ENCODE assay signal across 8 cellular contexts in the genomic region with DNA sequence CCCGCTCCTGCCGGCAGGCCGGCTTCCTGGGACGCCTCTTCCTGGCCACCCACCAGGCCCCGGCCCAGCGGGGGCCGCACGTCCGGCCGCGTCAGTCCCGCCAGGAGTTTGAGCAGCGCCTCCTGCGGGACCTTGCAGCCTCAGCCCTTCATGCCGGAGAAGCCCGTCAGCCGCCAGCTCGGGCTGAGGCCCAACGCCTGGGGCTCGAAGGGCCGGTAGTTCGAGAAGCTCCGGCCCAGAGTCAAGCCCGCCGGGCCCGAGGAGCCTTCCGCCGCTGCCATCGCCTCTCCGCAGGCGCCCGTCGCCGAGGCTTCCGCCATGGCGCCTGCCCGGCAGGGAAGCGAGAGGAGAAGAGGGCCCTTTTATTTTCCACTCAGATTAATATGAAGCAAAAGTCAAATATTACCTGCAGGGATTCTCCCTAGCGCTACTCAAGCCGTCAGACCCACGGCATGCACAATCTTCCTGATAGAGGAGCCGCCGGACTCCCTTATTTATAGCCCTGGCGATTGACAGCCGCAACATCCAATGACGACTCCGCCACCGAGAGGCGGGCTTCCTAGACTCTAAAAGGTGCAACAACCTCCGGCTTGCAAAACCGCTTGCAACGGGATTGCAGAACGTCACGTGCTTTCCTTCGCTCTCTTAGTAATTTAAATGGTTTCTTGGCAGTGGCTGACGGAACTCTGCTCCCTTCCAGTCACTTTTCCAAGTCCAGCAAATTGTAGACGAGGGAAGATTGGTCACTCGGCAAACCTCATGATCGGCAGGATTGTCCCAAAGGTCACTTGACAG. TPM values are rescaled to one million over a fixed set of nuclear protein-coding genes. Genes with fewer than 3 reads are reported as not detected.
DNase-seq lines count a peak whose midpoint lies in the region; ATAC-seq, FAIRE-seq and TF ChIP-seq lines count a peak whose summit lies in the region.

Gene SEPHS2, minus strand, starts transcription at position 467 of the 795 bp plus-strand sequence. Its CDS starts 147 bp downstream, at position 320.

- H3K4me3 ChIP-seq in A549 (peak within 1 kb of the TSS; percentile 84), breast epithelium (peak within 1 kb of the TSS; percentile 60 to 93 (median 91)), small intestine (ENCODE audit: low read depth in 1 of 2, low read length in 2 of 2) (peak within 1 kb of the TSS; percentile 85 to 88)

- peak; percentile 92 to 98 for DNase-seq in A549 (ENCODE audit: low read depth in 1 of 2, low spot score in 1 of 2)
- DNase-seq in NCI-H2196 (lab: John Stamatoyannopoulos, UW; ENCODE audit: unreplicated experiment), result peak; percentile 96
- peak; percentile 95 to 97 for DNase-seq in breast epithelium (ENCODE audit: low spot score in 2 of 2)
- DNase-seq in iPS-NIHi11 (ENCODE audit: low spot score), result peak; percentile 91
- DNase-seq in small intestine, result peak; percentile 100

- TF ChIP-seq EP300 in A549 (IDR thresholded peaks at IDR 0.05), result no peak

- CTCF ChIA-PET in A549 (lab: Yijun Ruan, JAX), result interaction anchor here (0.8 to 6.7 kb wide), 8 partner anchors 15 to 353 kb away, joined by 3 to 36 read pairs (median 4); partner anchors contain the start of gene DCTPP1

- no peaks in the 10 kb centered on the region for H3K36me3 ChIP-seq in breast epithelium
- H3K36me3 ChIP-seq in small intestine (ENCODE audit: control insufficient read depth in 2 of 2, insufficient read depth in 2 of 2, low read length in 2 of 2), result no peaks in the 10 kb centered on the region

- peak within 1 kb of the TSS; percentile 91 to 99 for H3K27ac ChIP-seq in A549
- peak within 1 kb of the TSS; percentile 73 for H3K27ac ChIP-seq in VCaP
- H3K27ac ChIP-seq in breast epithelium, result peak within 1 kb of the TSS; percentile 90 to 97
- H3K27ac ChIP-seq in small intestine (ENCODE audit: low read depth in 1 of 2, low read length in 1 of 2), result peak within 1 kb of the TSS; percentile 89 to 97

- H3K4me1 ChIP-seq in A549 (peaks cover 19% of the 10 kb centered on the region), breast epithelium (peaks cover 3 to 12% of the 10 kb centered on the region in 2 donors), small intestine (ENCODE audit: control insufficient read depth in 2 of 2, insufficient read depth in 1 of 2, low read depth in 1 of 2, low read length in 1 of 2) (peaks cover 0 to 15% of the 10 kb centered on the region in 2 donors)

- WGBS in A549 (ENCODE audit: missing lambda C conversion rate), result 1% methylated on average over 39 of the region's 59 CpGs
- WGBS in small intestine, 3 donors, result 0 to 1% (median 0%) methylated on average over 41 to 59 of the region's 59 CpGs

- TF ChIP-seq POLR2A in A549 (IDR thresholded peaks at IDR 0.05; ENCODE audit: low read length) (peak; percentile 79), GM18526 (IDR thresholded peaks at IDR 0.05; ENCODE audit: extremely low read depth, insufficient read length) (peak; percentile 95), breast epithelium (IDR thresholded peaks at IDR 0.05) (peak; percentile 78)

- TF ChIP-seq RAD21 in A549 (conservative IDR thresholded peaks at IDR 0.05 in 1 of 2, IDR thresholded peaks at IDR 0.05 in 1 of 2), result peak in 1 of 2 experiments; percentile 18; a peak in 1 of 5 replicates

- H3K9me3 ChIP-seq in A549, result no peaks in the 10 kb centered on the region
- H3K9me3 ChIP-seq in breast epithelium, result no peaks in the 10 kb centered on the region
- H3K9me3 ChIP-seq in small intestine (ENCODE audit: control insufficient read depth, low read depth), result no peaks in the 10 kb centered on the region

- peak; percentile 40 for TF ChIP-seq CTCF in A549 (IDR thresholded peaks at IDR 0.05)
- TF ChIP-seq CTCF in VCaP (conservative IDR thresholded peaks at IDR 0.05), result peak; percentile 18; the same call in 1 of the 2 replicates
- TF ChIP-seq CTCF in breast epithelium (IDR thresholded peaks at IDR 0.05), result peak in 1 of 3 donors; percentile 35

- peak; percentile 94 to 95 for ATAC-seq in A549
- ATAC-seq in HG03066 (IDR thresholded peaks at IDR 0.05; ENCODE audit: low read depth, unreplicated experiment), result peak; percentile 81

- POLR2A ChIA-PET in A549 (lab: Yijun Ruan, JAX), result interaction anchor here (0.6 to 2.5 kb wide), 9 partner anchors 10 to 188 kb away, joined by 3 to 11 read pairs (median 5); partner anchors contain the start of genes DCTPP1, ZNF689 and ZNF747

- FAIRE-seq in A549 (lab: Jason Lieb, UNC) (no peak), small intestine (lab: Jason Lieb, UNC) (no peak)

- H3K4me2 ChIP-seq in A549, result peak within 1 kb of the TSS; percentile 83

- no peaks in the 10 kb centered on the region for H3K27me3 ChIP-seq in breast epithelium
- H3K27me3 ChIP-seq in small intestine (ENCODE audit: control insufficient read depth in 2 of 2, insufficient read depth in 2 of 2, low read length in 2 of 2), result no peaks in the 10 kb centered on the region

- intact Hi-C loops in breast epithelium (cut with DNase I; ENCODE audit: low total_unique reads), result no loop called here

TF ChIP-seq in A549, 52 proteins besides CTCF, POLR2A, EP300 and RAD21 (continues in another document):
- TF ChIP-seq, protein P1, sequence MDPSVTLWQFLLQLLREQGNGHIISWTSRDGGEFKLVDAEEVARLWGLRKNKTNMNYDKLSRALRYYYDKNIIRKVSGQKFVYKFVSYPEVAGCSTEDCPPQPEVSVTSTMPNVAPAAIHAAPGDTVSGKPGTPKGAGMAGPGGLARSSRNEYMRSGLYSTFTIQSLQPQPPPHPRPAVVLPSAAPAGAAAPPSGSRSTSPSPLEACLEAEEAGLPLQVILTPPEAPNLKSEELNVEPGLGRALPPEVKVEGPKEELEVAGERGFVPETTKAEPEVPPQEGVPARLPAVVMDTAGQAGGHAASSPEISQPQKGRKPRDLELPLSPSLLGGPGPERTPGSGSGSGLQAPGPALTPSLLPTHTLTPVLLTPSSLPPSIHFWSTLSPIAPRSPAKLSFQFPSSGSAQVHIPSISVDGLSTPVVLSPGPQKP (IDR thresholded peaks at IDR 0.05; ENCODE audit: low read depth, low read length), result no peak
- peak; percentile 44 to 90; a peak in 3 of 5 replicates for TF ChIP-seq JUN (IDR thresholded peaks at IDR 0.05)
- no peak for TF ChIP-seq FOSL2 (IDR thresholded peaks at IDR 0.05)
- no peak for TF ChIP-seq FOSL2 (CRISPR knock-in tag; IDR thresholded peaks at IDR 0.05)
- TF ChIP-seq MYC (IDR thresholded peaks at IDR 0.05; ENCODE audit: borderline replicate concordance, low read length), result peak; percentile 51; the same call in 1 of the 2 replicates
- TF ChIP-seq GATA3 (IDR thresholded peaks at IDR 0.05; ENCODE audit: borderline replicate concordance), result no peak
- no peak for TF ChIP-seq FOSB (CRISPR knock-in tag; IDR thresholded peaks at IDR 0.05)
- no peak for TF ChIP-seq EHF (CRISPR knock-in tag; IDR thresholded peaks at IDR 0.05)
- peak; percentile 97 for TF ChIP-seq PBX3 (IDR thresholded peaks at IDR 0.05)
- peak; percentile 47; the same call in 1 of the 2 replicates for TF ChIP-seq HES2 (IDR thresholded peaks at IDR 0.05)
- TF ChIP-seq, protein P2, sequence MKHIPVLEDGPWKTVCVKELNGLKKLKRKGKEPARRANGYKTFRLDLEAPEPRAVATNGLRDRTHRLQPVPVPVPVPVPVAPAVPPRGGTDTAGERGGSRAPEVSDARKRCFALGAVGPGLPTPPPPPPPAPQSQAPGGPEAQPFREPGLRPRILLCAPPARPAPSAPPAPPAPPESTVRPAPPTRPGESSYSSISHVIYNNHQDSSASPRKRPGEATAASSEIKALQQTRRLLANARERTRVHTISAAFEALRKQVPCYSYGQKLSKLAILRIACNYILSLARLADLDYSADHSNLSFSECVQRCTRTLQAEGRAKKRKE (CRISPR knock-in tag; IDR thresholded peaks at IDR 0.05; ENCODE audit: low read depth), result no peak
- TF ChIP-seq, protein P3, sequence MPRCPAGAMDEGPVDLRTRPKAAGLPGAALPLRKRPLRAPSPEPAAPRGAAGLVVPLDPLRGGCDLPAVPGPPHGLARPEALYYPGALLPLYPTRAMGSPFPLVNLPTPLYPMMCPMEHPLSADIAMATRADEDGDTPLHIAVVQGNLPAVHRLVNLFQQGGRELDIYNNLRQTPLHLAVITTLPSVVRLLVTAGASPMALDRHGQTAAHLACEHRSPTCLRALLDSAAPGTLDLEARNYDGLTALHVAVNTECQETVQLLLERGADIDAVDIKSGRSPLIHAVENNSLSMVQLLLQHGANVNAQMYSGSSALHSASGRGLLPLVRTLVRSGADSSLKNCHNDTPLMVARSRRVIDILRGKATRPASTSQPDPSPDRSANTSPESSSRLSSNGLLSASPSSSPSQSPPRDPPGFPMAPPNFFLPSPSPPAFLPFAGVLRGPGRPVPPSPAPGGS (IDR thresholded peaks at IDR 0.05), result peak; percentile 96
- TF ChIP-seq HOXB5 (CRISPR knock-in tag; IDR thresholded peaks at IDR 0.05), result no peak
- TF ChIP-seq E2F6 (IDR thresholded peaks at IDR 0.05; ENCODE audit: borderline replicate concordance, low read depth), result peak; percentile 74

RNA-seq across cellular contexts. Expression of gene SEPHS2, which starts in this region (rescaled TPM):
- polyA plus RNA-seq in A549 (2011; rRNA removed) (61.5 and 72.6 TPM in 2 replicates), A549 (2017; fragmentation: RNase III; extraction: RNeasy Plus Mini Kit Qiagen cat#74134 plus additional on column Dnase treatment) (42.8 to 48.9 TPM (median 47.8 TPM) in 3 replicates), small intestine (100 to 1,000 TPM in 2 of 3 donors, 10 to 100 TPM in 1; 76.9 to 349 (median 231) TPM)
- polyA plus RNA-seq in A549 (2012; cell fraction: cytosol; rRNA removed), result 36.4 and 42.6 TPM in 2 replicates
- polyA plus RNA-seq in A549 (2012; cell fraction: nucleus; rRNA removed), result 16.1 and 18.8 TPM in 2 replicates
- 32.3 and 37.4 TPM in 2 replicates for polyA minus RNA-seq in A549 (2011; rRNA and poly(A)+ RNA removed)
- total RNA-seq in breast epithelium, result 10 to 100 TPM; 28.8 to 44.5 (median 40.6) TPM

Comparison
In these comparisons a context has a peak if more than half of its experiments do, and no peak if none do; other contexts are left out.
1. Peak in every context shown above with its lines: DNase-seq, ATAC-seq, H3K4me3 ChIP-seq and H3K27ac ChIP-seq.